In genomic region chr1:85259866-85260345, GRCh38 we compare ENCODE assay signal across 8 cellular contexts. TPM values are rescaled to one million over a fixed set of nuclear protein-coding genes. Genes with fewer than 3 reads are reported as not detected.
DNase-seq lines count a peak whose midpoint lies in the region; ATAC-seq and TF ChIP-seq lines count a peak whose summit lies in the region.

No MANE protein-coding gene starts in this region.

- peak overlapping the region; percentile 0 for H4K8ac ChIP-seq in trophoblast cell (ENCODE audit: low read depth, low read length)

- no CpG with 5 or more reads among the region's 8 CpGs for WGBS in trophoblast cell (ENCODE audit: extremely low coverage, insufficient coverage, insufficient read length)

- no peak overlapping the region for H3K23ac ChIP-seq in trophoblast cell (ENCODE audit: low read length)

- H4K91ac ChIP-seq in trophoblast cell (ENCODE audit: low read depth, low read length), result no peak overlapping the region

- peak overlapping the region; percentile 51 for H3K4me2 ChIP-seq in trophoblast cell (ENCODE audit: low read length)

- H3K27me3 ChIP-seq in RWPE2 (ENCODE audit: insufficient read depth, poor library complexity, severe bottlenecking), result no peaks in the 10 kb centered on the region
- H3K27me3 ChIP-seq in trophoblast cell (ENCODE audit: insufficient read depth, low read length), result no peaks in the 10 kb centered on the region

- no peak overlapping the region for H3K4ac ChIP-seq in trophoblast cell (ENCODE audit: low read depth, low read length)

- H2AK5ac ChIP-seq in trophoblast cell (ENCODE audit: low read length), result no peak overlapping the region

- H3K18ac ChIP-seq in trophoblast cell (ENCODE audit: low read length), result no peak overlapping the region

- no peaks in the 10 kb centered on the region for H3K9me3 ChIP-seq in RWPE2 (ENCODE audit: severe bottlenecking)
- no peaks in the 10 kb centered on the region for H3K9me3 ChIP-seq in trophoblast cell (ENCODE audit: insufficient read depth, low read depth, low read length)

- no peak overlapping the region for H4K12ac ChIP-seq in trophoblast cell (ENCODE audit: low read depth, low read length)

- H2BK5ac ChIP-seq in trophoblast cell (ENCODE audit: low read depth, low read length, poor library complexity), result no peak overlapping the region

- H3K27ac ChIP-seq in RWPE2 (ENCODE audit: poor library complexity, severe bottlenecking) (peak overlapping the region; percentile 22), trophoblast cell (ENCODE audit: low read depth, low read length) (no peak overlapping the region)

- no peak overlapping the region for H3K9ac ChIP-seq in trophoblast cell (ENCODE audit: low read length)

- H3K4me1 ChIP-seq in RWPE2 (ENCODE audit: insufficient read depth, poor library complexity, severe bottlenecking) (peaks cover 8% of the 10 kb centered on the region), trophoblast cell (ENCODE audit: control insufficient read depth in 1 of 2, insufficient read depth in 2 of 2, low read length in 2 of 2) (peaks cover 0 to 3% of the 10 kb centered on the region in 2 experiments)

- H3K4me3 ChIP-seq in RWPE2 (ENCODE audit: severe bottlenecking), result peak overlapping the region; percentile 68
- H3K4me3 ChIP-seq in fibroblast of mammary gland (ENCODE audit: control insufficient read depth, low read depth, low read length), result peak overlapping the region; percentile 91
- H3K4me3 ChIP-seq in trophoblast cell (ENCODE audit: low read depth, low read length), result no peak overlapping the region

- peak overlapping the region; percentile 23 for H2AFZ ChIP-seq in trophoblast cell (ENCODE audit: insufficient read depth, low read length, poor library complexity)

- peaks cover 3% of the 10 kb centered on the region for H3K79me1 ChIP-seq in trophoblast cell (ENCODE audit: low read length)

- no peak overlapping the region for H3K14ac ChIP-seq in trophoblast cell (ENCODE audit: low read length)

- H2BK120ac ChIP-seq in trophoblast cell (ENCODE audit: insufficient read depth, low read length, poor library complexity), result no peak overlapping the region

- TF ChIP-seq CTCF in RWPE2 (IDR thresholded peaks at IDR 0.05; ENCODE audit: poor library complexity, severe bottlenecking) (peak; percentile 79), fibroblast of mammary gland (conservative IDR thresholded peaks at IDR 0.05; ENCODE audit: control insufficient read depth, insufficient read depth, low read depth, low read length) (no peak)

- H2BK12ac ChIP-seq in trophoblast cell (ENCODE audit: low read length), result no peak overlapping the region

- H3K36me3 ChIP-seq in RWPE2 (ENCODE audit: low read depth), result peaks cover 54% of the 10 kb centered on the region
- H3K36me3 ChIP-seq in trophoblast cell (ENCODE audit: control insufficient read depth in 1 of 2, insufficient read depth in 2 of 2, low read length in 2 of 2), result peaks cover 0 to 10% of the 10 kb centered on the region in 2 experiments

- ATAC-seq in GM19351 (IDR thresholded peaks at IDR 0.05; ENCODE audit: unreplicated experiment) (peak; percentile 10), RWPE2 (ENCODE audit: low read depth) (no peak; the same call in 2 of the 3 replicates), HG02759 (IDR thresholded peaks at IDR 0.05; ENCODE audit: unreplicated experiment) (no peak)

- no peak for DNase-seq in RWPE2 (ENCODE audit: low spot score)
- DNase-seq in fibroblast of mammary gland (ENCODE audit: low read depth), result peak; percentile 86
- DNase-seq in trophoblast cell, result no peak
- no peak for DNase-seq in NK-92 treated with Interleukin-12 subunit alpha and Interleukin-12 subunit beta, amount 100 ng/mL, for 24 hours (lab: John Stamatoyannopoulos, UW)
- DNase-seq in NCI-H1694 (lab: John Stamatoyannopoulos, UW), result no peak
- no peak for DNase-seq in DMS153 (lab: John Stamatoyannopoulos, UW)

- peaks cover 8% of the 10 kb centered on the region for H3K79me2 ChIP-seq in trophoblast cell (ENCODE audit: control insufficient read depth, insufficient read depth, low read length, poor library complexity)

RNA-seq across cellular contexts. Expression of gene C1orf52, which starts 0.4 kb away (rescaled TPM):
- polyA plus RNA-seq in trophoblast cell (2013), result 34.4 TPM in 2 replicates

RNA-seq across cellular contexts. Expression of gene BCL10, which starts 16.5 kb away (rescaled TPM):
- polyA plus RNA-seq in trophoblast cell (2013), result 13.1 and 13.6 TPM in 2 replicates

RNA-seq across cellular contexts. Expression of gene SYDE2, which starts 59.1 kb away (rescaled TPM):
- polyA plus RNA-seq in trophoblast cell (2013), result 9.0 and 9.2 TPM in 2 replicates
